1 cellular context compared by ENCODE assay signal in genomic region chr7:25319707-25320106, GRCh38.
TF ChIP-seq lines count a peak whose summit lies in the region.

No MANE protein-coding gene starts in this region.

TF ChIP-seq in GM23338, 12 proteins besides CTCF, POLR2A, EP300 and RAD21 (continued from another document):
- TF ChIP-seq ZNF462 (CRISPR knock-in tag; IDR thresholded peaks at IDR 0.05) (no peak), EZH2phosphoT487 (IDR thresholded peaks at IDR 0.05; ENCODE audit: unreplicated experiment) (no peak), JUNB (IDR thresholded peaks at IDR 0.05; ENCODE audit: unreplicated experiment) (no peak), ZNF331 (CRISPR knock-in tag; IDR thresholded peaks at IDR 0.05; ENCODE audit: low read depth) (no peak), EZH2 (IDR thresholded peaks at IDR 0.05; ENCODE audit: low read depth, unreplicated experiment) (no peak), ZNF114 (CRISPR knock-in tag; IDR thresholded peaks at IDR 0.05) (no peak), CREB1 (CRISPR knock-in tag; IDR thresholded peaks at IDR 0.05; ENCODE audit: low read depth) (no peak), REST (IDR thresholded peaks at IDR 0.05; ENCODE audit: unreplicated experiment) (no peak), POLR2AphosphoS5 (IDR thresholded peaks at IDR 0.05; ENCODE audit: low read depth) (no peak), NANOG (IDR thresholded peaks at IDR 0.05; ENCODE audit: borderline replicate concordance) (no peak)
